Comparison of ENCODE assay signal across 9 cellular contexts in the genomic region with DNA sequence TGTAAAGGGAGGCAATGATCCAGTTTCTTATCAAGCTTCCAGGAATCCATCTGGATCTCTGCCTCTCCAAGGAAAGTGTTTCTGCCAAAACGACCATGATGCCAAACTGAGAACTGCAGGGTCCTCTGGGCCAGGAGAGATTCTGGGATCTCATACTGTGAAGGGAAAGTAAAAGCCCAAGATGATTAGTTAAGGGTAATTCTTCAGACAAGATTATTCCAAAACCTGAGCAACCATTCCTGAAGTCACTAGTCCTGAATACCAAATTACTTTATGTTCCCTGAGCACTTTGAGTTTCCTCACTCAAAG. TPM values are rescaled to one million over a fixed set of nuclear protein-coding genes. Genes with fewer than 3 reads are reported as not detected.
DNase-seq lines count a peak whose midpoint lies in the region; ATAC-seq and TF ChIP-seq lines count a peak whose summit lies in the region.
"Had no signal": no experiment of that assay in that cellular context is flagged by ENCODE, and none has a peak within 500 bp of the region (broad histone marks: within the 10 kb centered on the region; RNA-seq: fewer than 3 reads in every experiment).

No MANE protein-coding gene starts in this region.

- no peak overlapping the region for H2AFZ ChIP-seq in PC-3 (ENCODE audit: low read length)

- peak overlapping the region in 9 of 11 experiments; percentile 77 to 88 (median 82); a peak in 14 of 22 replicates for H3K4me2 ChIP-seq in BLaER1 treated with 17β-estradiol and CSF1 and Interleukin-3, amounts not matched to agents 10 nM and 100 nM
- no peak overlapping the region for H3K4me2 ChIP-seq in PC-3 (ENCODE audit: low read length)

- H3K79me2 ChIP-seq in PC-3 (ENCODE audit: low read length) = no peaks in the 10 kb centered on the region

- ATAC-seq in HG03565 (IDR thresholded peaks at IDR 0.05; ENCODE audit: unreplicated experiment) (no peak), PC-3 (no peak)

- no peak for TF ChIP-seq EP300 in transverse colon (IDR thresholded peaks at IDR 0.05; ENCODE audit: low read depth)

- H3K9me2 ChIP-seq in PC-3 (replicated peaks; ENCODE audit: low read length) = no peaks in the 10 kb centered on the region

- H4K20me1 ChIP-seq in BLaER1 treated with 17β-estradiol and CSF1 and Interleukin-3, amounts not matched to agents 10 nM and 100 nM = no peaks in the 10 kb centered on the region
- H4K20me1 ChIP-seq in PC-3 (ENCODE audit: low read length) = no peaks in the 10 kb centered on the region

- no peak overlapping the region for H3K27ac Mint-ChIP-seq in HFFc6
- no peak overlapping the region for H3K27ac Mint-ChIP-seq in mesothelial cell of epicardium

- H3F3A ChIP-seq in PC-3 (ENCODE audit: low read length, unreplicated experiment) = no peaks in the 10 kb centered on the region

- H3K27ac ChIP-seq in BLaER1 treated with 17β-estradiol and CSF1 and Interleukin-3, amounts not matched to agents 10 nM and 100 nM = no peak overlapping the region; a peak in 2 of 22 replicates
- peak overlapping the region; percentile 8; the same call in 1 of the 2 replicates for H3K27ac ChIP-seq in WERI-Rb-1
- no peak overlapping the region for H3K27ac ChIP-seq in transverse colon
- H3K27ac ChIP-seq in PC-3 (ENCODE audit: low read length) = no peak overlapping the region
- H3K27ac ChIP-seq: SJCRH30 had no signal

- no peaks in the 10 kb centered on the region for H3K36me3 ChIP-seq in BLaER1 treated with 17β-estradiol and CSF1 and Interleukin-3, amounts not matched to agents 10 nM and 100 nM
- peaks cover 31% of the 10 kb centered on the region for H3K36me3 ChIP-seq in WERI-Rb-1
- H3K36me3 ChIP-seq in transverse colon = no peaks in the 10 kb centered on the region
- no peaks in the 10 kb centered on the region for H3K36me3 ChIP-seq in PC-3 (ENCODE audit: low read depth, low read length)
- H3K36me3 ChIP-seq: SJCRH30 had no signal

- H3K4me1 Mint-ChIP-seq in HFFc6 (ENCODE audit: low read depth) (peaks cover 19% of the 10 kb centered on the region), mesothelial cell of epicardium (no peaks in the 10 kb centered on the region)

- DNase-seq in HFFc6 (no peak), WERI-Rb-1 (no peak), mesothelial cell of epicardium (ENCODE audit: low spot score in 2 of 2, unreplicated experiment in 2 of 2) (no peak), transverse colon (no peak), foreskin fibroblast (no peak), PC-3 (no peak)

- H3K4me3 ChIP-seq in BLaER1 treated with 17β-estradiol and CSF1 and Interleukin-3, amounts not matched to agents 10 nM and 100 nM = no peak overlapping the region
- no peak overlapping the region for H3K4me3 ChIP-seq in WERI-Rb-1 (ENCODE audit: low read depth, low read length)
- H3K4me3 ChIP-seq in transverse colon = no peak overlapping the region
- no peak overlapping the region for H3K4me3 ChIP-seq in foreskin fibroblast (ENCODE audit: low read depth in 1 of 2, low read length in 2 of 2)
- no peak overlapping the region for H3K4me3 ChIP-seq in PC-3 (ENCODE audit: low read length)
- H3K4me3 ChIP-seq: SJCRH30 had no signal

- H3K36me3 Mint-ChIP-seq in HFFc6 (ENCODE audit: low read depth) (no peaks in the 10 kb centered on the region), mesothelial cell of epicardium (no peaks in the 10 kb centered on the region)

- H3K27me3 Mint-ChIP-seq in HFFc6 (ENCODE audit: insufficient read depth) (no peaks in the 10 kb centered on the region), mesothelial cell of epicardium (ENCODE audit: low read depth) (no peaks in the 10 kb centered on the region)

- peaks cover 16 to 33% (median 30%) of the 10 kb centered on the region in 10 experiments for H3K4me1 ChIP-seq in BLaER1 treated with 17β-estradiol and CSF1 and Interleukin-3, amounts not matched to agents 10 nM and 100 nM
- H3K4me1 ChIP-seq in transverse colon (peaks cover 0 to 4% (median 0%) of the 10 kb centered on the region in 4 donors), PC-3 (ENCODE audit: insufficient read depth, low read length) (peaks cover 17% of the 10 kb centered on the region)
- H3K4me1 ChIP-seq: SJCRH30 had no signal

- H3K9ac ChIP-seq in BLaER1 treated with 17β-estradiol and CSF1 and Interleukin-3, amounts not matched to agents 10 nM and 100 nM = peak overlapping the region in 1 of 11 experiments; percentile 56; a peak in 1 of 22 replicates
- H3K9ac ChIP-seq in PC-3 (ENCODE audit: low read length) = no peak overlapping the region

- TF ChIP-seq POLR2A in transverse colon (IDR thresholded peaks at IDR 0.05) = no peak

- peaks cover 0 to 10% (median 0%) of the 10 kb centered on the region in 11 experiments; a peak in 2 of 22 replicates for H3K27me3 ChIP-seq in BLaER1 treated with 17β-estradiol and CSF1 and Interleukin-3, amounts not matched to agents 10 nM and 100 nM
- H3K27me3 ChIP-seq in WERI-Rb-1 (ENCODE audit: insufficient read depth, low read depth, severe bottlenecking) (peaks cover 8% of the 10 kb centered on the region), transverse colon (no peaks in the 10 kb centered on the region), PC-3 (ENCODE audit: low read length) (no peaks in the 10 kb centered on the region)
- H3K27me3 ChIP-seq: SJCRH30 had no signal

- H3K9me3 ChIP-seq in BLaER1 treated with 17β-estradiol and CSF1 and Interleukin-3, amounts not matched to agents 10 nM and 100 nM (replicated peaks in 1 of 11) = no peaks in the 10 kb centered on the region
- H3K9me3 ChIP-seq in WERI-Rb-1 (ENCODE audit: severe bottlenecking) (no peaks in the 10 kb centered on the region), transverse colon (no peaks in the 10 kb centered on the region), PC-3 (ENCODE audit: low read length) (no peaks in the 10 kb centered on the region)
- H3K9me3 ChIP-seq: SJCRH30 had no signal

- POLR2A ChIA-PET in PC-3 (lab: Charles Lee; ENCODE audit: unreplicated experiment) = no interaction called here

- H3K4me3 Mint-ChIP-seq in HFFc6 (no peak overlapping the region), mesothelial cell of epicardium (no peak overlapping the region)

- H3K9me3 Mint-ChIP-seq in HFFc6 (no peaks in the 10 kb centered on the region), mesothelial cell of epicardium (peaks cover 15% of the 10 kb centered on the region)

- no TSS peak for BruUV-seq in PC-3 (replicated peaks; lab: Mats Ljungman, UMichigan)

- intact Hi-C loops in transverse colon (cut with DNase I; ENCODE audit: low total_unique reads) (loop anchor here (2.0 kb wide), 1 partner anchor 83 kb away; no protein-coding TSS in a partner anchor), PC-3 (cut with micrococcal nuclease) (loop anchor here (1.0 to 10.0 kb wide), 3 partner anchors 15 to 171 kb away; no protein-coding TSS in a partner anchor)

- CTCF ChIA-PET in PC-3 (lab: Charles Lee) = interaction anchor here (1.2 to 1.6 kb wide), 2 partner anchors 71 to 83 kb away, joined by 6 to 46 read pairs; no protein-coding TSS in a partner anchor

- in situ Hi-C loops in transverse colon (cut with MboI; ENCODE audit: low pct_ligation_motif_present in 1 of 4, low pct_unique_long_range_greater_than_20kb in 1 of 4, low sequenced_read_pairs in 3 of 4) = loop anchor here in 3 of 4 donors (5.0 to 10.0 kb wide), 2 partner anchors 79 to 81 kb away; no protein-coding TSS in a partner anchor

- TF ChIP-seq CTCF in HFFc6 (IDR thresholded peaks at IDR 0.05) (peak; percentile 64), WERI-Rb-1 (IDR thresholded peaks at IDR 0.05; ENCODE audit: low read depth, low read length) (no peak), mesothelial cell of epicardium (IDR thresholded peaks at IDR 0.05; ENCODE audit: unreplicated experiment) (peak; percentile 16), transverse colon (IDR thresholded peaks at IDR 0.05) (peak in 1 of 5 experiments; percentile 0), foreskin fibroblast (IDR thresholded peaks at IDR 0.05; ENCODE audit: low read depth, low read length) (no peak), PC-3 (conservative IDR thresholded peaks at IDR 0.05; ENCODE audit: low read depth, low read length) (no peak; the same call in 1 of the 2 replicates)

- WGBS in transverse colon (ENCODE audit: low coverage in 1 of 2), 2 donors = 5% methylated on average over 1 of the region's 1 CpG; no CpG with 5 or more reads in 1 of the 2 donors

RNA-seq across cellular contexts. Expression of a gene that starts 42.0 kb away (rescaled TPM):
- total RNA-seq in HFFc6 (2021; fragmentation: NEBNext Ultra II Directional; extraction: Animal tissue kit (Norgen Biotek cat#: 25700)) = 10 to 100 TPM; 16.8 to 32.0 (median 23.7) TPM
- total RNA-seq in mesothelial cell of epicardium (13.7 to 16.2 TPM (median 15.1 TPM) in 3 replicates), transverse colon (10 to 100 TPM in 2 of 4 donors, 1 to 10 TPM in 2; 9.3 to 72.2 (median 13.1) TPM), PC-3 (2014; rRNA removed) (12.2 and 19.3 TPM in 2 replicates)

RNA-seq across cellular contexts. Expression of a gene that starts 46.0 kb away (rescaled TPM):
- 1 to 10 TPM; 5.5 to 9.2 (median 6.2) TPM for total RNA-seq in HFFc6 (2021; fragmentation: NEBNext Ultra II Directional; extraction: Animal tissue kit (Norgen Biotek cat#: 25700))
- total RNA-seq in mesothelial cell of epicardium (1.2 TPM in 3 replicates), transverse colon (10 to 100 TPM; 39.0 to 49.7 (median 43.1) TPM), PC-3 (2014; rRNA removed) (2.7 and 3.2 TPM in 2 replicates)
- total RNA-seq: SJCRH30 had no signal

RNA-seq across cellular contexts. Expression of a gene that starts 49.3 kb away (rescaled TPM):
- total RNA-seq in HFFc6 (2021; fragmentation: NEBNext Ultra II Directional; extraction: Animal tissue kit (Norgen Biotek cat#: 25700)) = 10 to 100 TPM; 14.5 to 20.7 (median 18.3) TPM
- total RNA-seq in mesothelial cell of epicardium = 92.8 to 99.0 TPM (median 93.2 TPM) in 3 replicates
- 100 to 1,000 TPM in 2 of 4 donors, 10 to 100 TPM in 2; 16.7 to 114 (median 70.3) TPM for total RNA-seq in transverse colon
- 35.2 and 47.4 TPM in 2 replicates for total RNA-seq in PC-3 (2014; rRNA removed)

Comparison
In these comparisons a context has a peak if more than half of its experiments do, and no peak if none do; other contexts are left out.
1. CTCF ChIP-seq: peak in HFFc6 (single experiment) and mesothelial cell of epicardium (single experiment); none in WERI-Rb-1 (single experiment), foreskin fibroblast (single experiment) and PC-3 (single experiment).